In the genomic region with DNA sequence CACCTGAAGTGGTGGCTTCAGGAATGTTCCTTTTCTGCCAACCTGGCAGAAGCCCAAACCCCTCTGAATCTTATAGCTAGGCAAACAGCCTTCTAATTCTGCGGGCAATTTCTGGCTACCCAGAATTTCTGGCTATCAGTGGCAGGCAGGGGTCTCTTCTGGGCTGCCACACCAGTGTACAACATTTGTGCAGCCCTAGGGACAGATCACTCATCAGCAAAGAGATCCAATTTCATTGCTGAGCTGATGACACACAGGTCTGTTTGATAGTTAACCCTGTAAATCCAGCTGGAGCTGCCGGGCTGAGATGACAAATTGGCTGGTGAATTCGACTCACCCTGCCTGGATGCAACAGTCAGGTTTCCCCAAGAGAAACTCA, we compare ENCODE assay signal across 1 cellular context.
TF ChIP-seq lines count a peak whose summit lies in the region.

No MANE protein-coding gene starts in this region.

TF ChIP-seq in H1, 55 proteins besides CTCF, POLR2A, EP300 and RAD21 (continued from another document):
- TF ChIP-seq, protein P1, sequence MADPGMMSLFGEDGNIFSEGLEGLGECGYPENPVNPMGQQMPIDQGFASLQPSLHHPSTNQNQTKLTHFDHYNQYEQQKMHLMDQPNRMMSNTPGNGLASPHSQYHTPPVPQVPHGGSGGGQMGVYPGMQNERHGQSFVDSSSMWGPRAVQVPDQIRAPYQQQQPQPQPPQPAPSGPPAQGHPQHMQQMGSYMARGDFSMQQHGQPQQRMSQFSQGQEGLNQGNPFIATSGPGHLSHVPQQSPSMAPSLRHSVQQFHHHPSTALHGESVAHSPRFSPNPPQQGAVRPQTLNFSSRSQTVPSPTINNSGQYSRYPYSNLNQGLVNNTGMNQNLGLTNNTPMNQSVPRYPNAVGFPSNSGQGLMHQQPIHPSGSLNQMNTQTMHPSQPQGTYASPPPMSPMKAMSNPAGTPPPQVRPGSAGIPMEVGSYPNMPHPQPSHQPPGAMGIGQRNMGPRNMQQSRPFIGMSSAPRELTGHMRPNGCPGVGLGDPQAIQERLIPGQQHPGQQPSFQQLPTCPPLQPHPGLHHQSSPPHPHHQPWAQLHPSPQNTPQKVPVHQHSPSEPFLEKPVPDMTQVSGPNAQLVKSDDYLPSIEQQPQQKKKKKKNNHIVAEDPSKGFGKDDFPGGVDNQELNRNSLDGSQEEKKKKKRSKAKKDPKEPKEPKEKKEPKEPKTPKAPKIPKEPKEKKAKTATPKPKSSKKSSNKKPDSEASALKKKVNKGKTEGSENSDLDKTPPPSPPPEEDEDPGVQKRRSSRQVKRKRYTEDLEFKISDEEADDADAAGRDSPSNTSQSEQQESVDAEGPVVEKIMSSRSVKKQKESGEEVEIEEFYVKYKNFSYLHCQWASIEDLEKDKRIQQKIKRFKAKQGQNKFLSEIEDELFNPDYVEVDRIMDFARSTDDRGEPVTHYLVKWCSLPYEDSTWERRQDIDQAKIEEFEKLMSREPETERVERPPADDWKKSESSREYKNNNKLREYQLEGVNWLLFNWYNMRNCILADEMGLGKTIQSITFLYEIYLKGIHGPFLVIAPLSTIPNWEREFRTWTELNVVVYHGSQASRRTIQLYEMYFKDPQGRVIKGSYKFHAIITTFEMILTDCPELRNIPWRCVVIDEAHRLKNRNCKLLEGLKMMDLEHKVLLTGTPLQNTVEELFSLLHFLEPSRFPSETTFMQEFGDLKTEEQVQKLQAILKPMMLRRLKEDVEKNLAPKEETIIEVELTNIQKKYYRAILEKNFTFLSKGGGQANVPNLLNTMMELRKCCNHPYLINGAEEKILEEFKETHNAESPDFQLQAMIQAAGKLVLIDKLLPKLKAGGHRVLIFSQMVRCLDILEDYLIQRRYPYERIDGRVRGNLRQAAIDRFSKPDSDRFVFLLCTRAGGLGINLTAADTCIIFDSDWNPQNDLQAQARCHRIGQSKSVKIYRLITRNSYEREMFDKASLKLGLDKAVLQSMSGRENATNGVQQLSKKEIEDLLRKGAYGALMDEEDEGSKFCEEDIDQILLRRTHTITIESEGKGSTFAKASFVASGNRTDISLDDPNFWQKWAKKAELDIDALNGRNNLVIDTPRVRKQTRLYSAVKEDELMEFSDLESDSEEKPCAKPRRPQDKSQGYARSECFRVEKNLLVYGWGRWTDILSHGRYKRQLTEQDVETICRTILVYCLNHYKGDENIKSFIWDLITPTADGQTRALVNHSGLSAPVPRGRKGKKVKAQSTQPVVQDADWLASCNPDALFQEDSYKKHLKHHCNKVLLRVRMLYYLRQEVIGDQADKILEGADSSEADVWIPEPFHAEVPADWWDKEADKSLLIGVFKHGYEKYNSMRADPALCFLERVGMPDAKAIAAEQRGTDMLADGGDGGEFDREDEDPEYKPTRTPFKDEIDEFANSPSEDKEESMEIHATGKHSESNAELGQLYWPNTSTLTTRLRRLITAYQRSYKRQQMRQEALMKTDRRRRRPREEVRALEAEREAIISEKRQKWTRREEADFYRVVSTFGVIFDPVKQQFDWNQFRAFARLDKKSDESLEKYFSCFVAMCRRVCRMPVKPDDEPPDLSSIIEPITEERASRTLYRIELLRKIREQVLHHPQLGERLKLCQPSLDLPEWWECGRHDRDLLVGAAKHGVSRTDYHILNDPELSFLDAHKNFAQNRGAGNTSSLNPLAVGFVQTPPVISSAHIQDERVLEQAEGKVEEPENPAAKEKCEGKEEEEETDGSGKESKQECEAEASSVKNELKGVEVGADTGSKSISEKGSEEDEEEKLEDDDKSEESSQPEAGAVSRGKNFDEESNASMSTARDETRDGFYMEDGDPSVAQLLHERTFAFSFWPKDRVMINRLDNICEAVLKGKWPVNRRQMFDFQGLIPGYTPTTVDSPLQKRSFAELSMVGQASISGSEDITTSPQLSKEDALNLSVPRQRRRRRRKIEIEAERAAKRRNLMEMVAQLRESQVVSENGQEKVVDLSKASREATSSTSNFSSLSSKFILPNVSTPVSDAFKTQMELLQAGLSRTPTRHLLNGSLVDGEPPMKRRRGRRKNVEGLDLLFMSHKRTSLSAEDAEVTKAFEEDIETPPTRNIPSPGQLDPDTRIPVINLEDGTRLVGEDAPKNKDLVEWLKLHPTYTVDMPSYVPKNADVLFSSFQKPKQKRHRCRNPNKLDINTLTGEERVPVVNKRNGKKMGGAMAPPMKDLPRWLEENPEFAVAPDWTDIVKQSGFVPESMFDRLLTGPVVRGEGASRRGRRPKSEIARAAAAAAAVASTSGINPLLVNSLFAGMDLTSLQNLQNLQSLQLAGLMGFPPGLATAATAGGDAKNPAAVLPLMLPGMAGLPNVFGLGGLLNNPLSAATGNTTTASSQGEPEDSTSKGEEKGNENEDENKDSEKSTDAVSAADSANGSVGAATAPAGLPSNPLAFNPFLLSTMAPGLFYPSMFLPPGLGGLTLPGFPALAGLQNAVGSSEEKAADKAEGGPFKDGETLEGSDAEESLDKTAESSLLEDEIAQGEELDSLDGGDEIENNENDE (IDR thresholded peaks at IDR 0.05; ENCODE audit: insufficient replicate concordance, low read length), result no peak
- TF ChIP-seq EZH2 (IDR thresholded peaks at IDR 0.05; ENCODE audit: low read depth, low read length, severe bottlenecking), result no peak
- TF ChIP-seq, protein P2, sequence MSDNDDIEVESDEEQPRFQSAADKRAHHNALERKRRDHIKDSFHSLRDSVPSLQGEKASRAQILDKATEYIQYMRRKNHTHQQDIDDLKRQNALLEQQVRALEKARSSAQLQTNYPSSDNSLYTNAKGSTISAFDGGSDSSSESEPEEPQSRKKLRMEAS (IDR thresholded peaks at IDR 0.05), result no peak
- no peak for TF ChIP-seq RFX5 (IDR thresholded peaks at IDR 0.05; ENCODE audit: borderline replicate concordance, low read depth, low read length)
